Comparison of ENCODE assay signal across 32 cellular contexts in the genomic region with DNA sequence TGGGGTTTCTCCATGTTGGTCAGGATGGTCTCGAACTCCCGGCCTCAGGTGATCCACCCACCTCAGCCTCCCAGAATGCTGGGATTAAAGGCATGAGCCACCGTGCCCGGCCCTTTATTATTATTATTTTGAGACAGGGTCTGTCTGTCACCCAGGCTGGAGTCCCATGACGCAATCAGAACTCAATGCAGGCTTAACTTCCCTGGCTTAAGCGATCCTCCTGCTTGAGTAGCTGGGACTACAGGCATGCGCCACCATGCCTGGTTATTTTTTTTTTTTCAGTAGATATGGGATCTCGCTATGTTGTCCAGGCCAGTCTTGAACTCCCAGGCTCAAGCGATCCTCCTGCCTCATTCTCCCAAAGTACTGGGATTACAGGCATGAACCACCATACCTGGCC.
"Had no signal": no experiment of that assay in that cellular context is flagged by ENCODE, and none has a peak within 500 bp of the region (broad histone marks: within the 10 kb centered on the region; RNA-seq: fewer than 3 reads in every experiment).

No MANE protein-coding gene starts in this region.

- H3K27me3 Mint-ChIP-seq: activated CD4-positive, alpha-beta memory T cell treated with anti-CD3 and anti-CD28 coated beads, Interleukin-2, amount 10 ng/mL, durations not matched to agents 7 days and 5 days; T-helper 17 cell had no signal

- H3K36me3 Mint-ChIP-seq: activated naive CD4-positive, alpha-beta T cell treated with anti-CD3 and anti-CD28 coated beads, Interleukin-2, amount 10 ng/mL, durations not matched to agents 7 days and 5 days; activated naive CD4-positive, alpha-beta T cell treated with anti-CD3 and anti-CD28 coated beads, Interleukin-2, amount 50 U/mL, for 72 hours; activated naive CD8-positive, alpha-beta T cell treated with anti-CD3 and anti-CD28 coated beads, Interleukin-2, amount 10 ng/mL, durations not matched to agents 7 days and 5 days; brain; T-cell; WTC11 had no signal

- ATAC-seq: activated naive CD4-positive, alpha-beta T cell treated with anti-CD3 and anti-CD28 coated beads, Interleukin-2, amount 50 U/mL, for 72 hours; activated T-cell treated with anti-CD3 and anti-CD28 coated beads, Interleukin-2, amount 50 U/mL, for 4 hours; foreskin keratinocyte; gastrocnemius medialis; heart left ventricle; T-cell; T-helper 17 cell; WTC11 had no signal

- FAIRE-seq: TTC549 had no signal

- H3K4me3 Mint-ChIP-seq: activated CD4-positive, alpha-beta memory T cell treated with anti-CD3 and anti-CD28 coated beads, Interleukin-2, amount 10 ng/mL, durations not matched to agents 7 days and 5 days; activated CD4-positive, alpha-beta T cell treated with anti-CD3 and anti-CD28 coated beads, Interleukin-2, amount 10 ng/mL, durations not matched to agents 7 days and 5 days; activated naive CD4-positive, alpha-beta T cell treated with anti-CD3 and anti-CD28 coated beads, Interleukin-2, amount 10 ng/mL, durations not matched to agents 7 days and 5 days; activated naive CD8-positive, alpha-beta T cell treated with anti-CD3 and anti-CD28 coated beads, Interleukin-2, amount 10 ng/mL, durations not matched to agents 7 days and 5 days; activated T-cell treated with anti-CD3 and anti-CD28 coated beads, Interleukin-2, amount 50 U/mL, for 4 hours; brain; dendritic cell treated with granulocyte-macrophage colony-stimulating factor and Interleukin-4, amounts not matched to agents 40 ng/mL and 50 ng/mL, for 4 days; endodermal cell; T-cell; T-helper 17 cell; WTC11 had no signal

- H3K4me3 ChIP-seq: ascending aorta, breast epithelium, cardiac muscle cell, coronary artery, dorsolateral prefrontal cortex, esophagus muscularis mucosa, gastrocnemius medialis, heart left ventricle had no signal

- H3K27ac Mint-ChIP-seq: activated CD4-positive, alpha-beta memory T cell treated with anti-CD3 and anti-CD28 coated beads, Interleukin-2, amount 10 ng/mL, durations not matched to agents 7 days and 5 days; activated CD4-positive, alpha-beta T cell treated with anti-CD3 and anti-CD28 coated beads, Interleukin-2, amount 10 ng/mL, durations not matched to agents 7 days and 5 days; activated naive CD4-positive, alpha-beta T cell treated with anti-CD3 and anti-CD28 coated beads, Interleukin-2, amount 10 ng/mL, durations not matched to agents 7 days and 5 days; activated naive CD8-positive, alpha-beta T cell treated with anti-CD3 and anti-CD28 coated beads, Interleukin-2, amount 10 ng/mL, durations not matched to agents 7 days and 5 days; activated T-helper 2 cell treated with anti-CD3 and anti-CD28 coated beads, Interferon-gamma antibody, Interleukin-2, Interleukin-4, amounts not matched to agents 10 μg/mL and 5 μg/mL and 100 μg/mL, durations not matched to agents 14 hours and 24 hours and 36 hours; brain; dendritic cell treated with granulocyte-macrophage colony-stimulating factor and Interleukin-4, amounts not matched to agents 40 ng/mL and 50 ng/mL, for 4 days; endodermal cell; T-cell; T-helper 17 cell; WTC11 had no signal

- H3K4me1 Mint-ChIP-seq: activated CD4-positive, alpha-beta memory T cell treated with anti-CD3 and anti-CD28 coated beads, Interleukin-2, amount 10 ng/mL, durations not matched to agents 7 days and 5 days; activated CD4-positive, alpha-beta T cell treated with anti-CD3 and anti-CD28 coated beads, Interleukin-2, amount 10 ng/mL, durations not matched to agents 7 days and 5 days; activated naive CD4-positive, alpha-beta T cell treated with anti-CD3 and anti-CD28 coated beads, Interleukin-2, amount 10 ng/mL, durations not matched to agents 7 days and 5 days; activated naive CD8-positive, alpha-beta T cell treated with anti-CD3 and anti-CD28 coated beads, Interleukin-2, amount 10 ng/mL, durations not matched to agents 7 days and 5 days; brain; endodermal cell; T-cell; T-helper 17 cell; WTC11 had no signal

- H3K9me3 ChIP-seq: ascending aorta, breast epithelium, esophagus muscularis mucosa, gastrocnemius medialis, heart left ventricle had no signal

- H3K27me3 ChIP-seq: ascending aorta, breast epithelium, cardiac muscle cell, dorsolateral prefrontal cortex, esophagus muscularis mucosa, foreskin keratinocyte, gastrocnemius medialis had no signal

- H3K9me3 Mint-ChIP-seq: activated CD4-positive, alpha-beta memory T cell treated with anti-CD3 and anti-CD28 coated beads, Interleukin-2, amount 10 ng/mL, durations not matched to agents 7 days and 5 days; activated CD4-positive, alpha-beta T cell treated with anti-CD3 and anti-CD28 coated beads, Interleukin-2, amount 10 ng/mL, durations not matched to agents 7 days and 5 days; activated naive CD4-positive, alpha-beta T cell treated with anti-CD3 and anti-CD28 coated beads, Interleukin-2, amount 10 ng/mL, durations not matched to agents 7 days and 5 days; activated naive CD4-positive, alpha-beta T cell treated with anti-CD3 and anti-CD28 coated beads, Interleukin-2, amount 50 U/mL, for 72 hours; activated naive CD8-positive, alpha-beta T cell treated with anti-CD3 and anti-CD28 coated beads, Interleukin-2, amount 10 ng/mL, durations not matched to agents 7 days and 5 days; activated T-cell treated with anti-CD3 and anti-CD28 coated beads, Interleukin-2, amount 50 U/mL, for 4 hours; activated T-helper 2 cell treated with anti-CD3 and anti-CD28 coated beads, Interferon-gamma antibody, Interleukin-2, Interleukin-4, amounts not matched to agents 10 μg/mL and 5 μg/mL and 100 μg/mL, durations not matched to agents 14 hours and 24 hours and 36 hours; brain; dendritic cell treated with granulocyte-macrophage colony-stimulating factor and Interleukin-4, amounts not matched to agents 40 ng/mL and 50 ng/mL, for 4 days; endodermal cell; T-cell; WTC11 had no signal

- DNase-seq: activated CD4-positive, alpha-beta memory T cell treated with anti-CD3 and anti-CD28 coated beads, Interleukin-2, amount 10 ng/mL, durations not matched to agents 7 days and 5 days; activated CD4-positive, alpha-beta T cell treated with anti-CD3 and anti-CD28 coated beads for 1 hour; activated CD4-positive, alpha-beta T cell treated with anti-CD3 and anti-CD28 coated beads for 4 hours; activated CD4-positive, alpha-beta T cell treated with anti-CD3 and anti-CD28 coated beads, Interleukin-2, amount 10 ng/mL, durations not matched to agents 7 days and 5 days; activated CD4-positive, alpha-beta T cell treated with anti-CD3 and anti-CD28 coated beads, Interleukin-2, amount 50 U/mL, for 4 hours; activated CD8-positive, alpha-beta memory T cell treated with anti-CD3 and anti-CD28 coated beads for 24 hours; activated naive CD4-positive, alpha-beta T cell treated with anti-CD3 and anti-CD28 coated beads, Interleukin-2, amount 10 ng/mL, durations not matched to agents 7 days and 5 days; activated naive CD8-positive, alpha-beta T cell treated with anti-CD3 and anti-CD28 coated beads, Interleukin-2, amount 10 ng/mL, durations not matched to agents 7 days and 5 days; activated T-cell treated with anti-CD3 and anti-CD28 coated beads, Interleukin-2, amount 50 U/mL, for 4 hours; central memory CD4-positive, alpha-beta T cell; cerebellar nuclear complex; dorsolateral prefrontal cortex; effector memory CD4-positive, alpha-beta T cell; endodermal cell; foreskin keratinocyte; gastrocnemius medialis; glutamatergic neuron; heart left ventricle; T-cell; T-helper 17 cell had no signal

- H3K36me3 ChIP-seq: ascending aorta, breast epithelium, cardiac muscle cell, esophagus muscularis mucosa, gastrocnemius medialis, heart left ventricle had no signal

- H3K27ac ChIP-seq: ascending aorta, breast epithelium, cardiac muscle cell, coronary artery, dorsolateral prefrontal cortex, esophagus muscularis mucosa, foreskin keratinocyte, gastrocnemius medialis, heart left ventricle, VCaP had no signal

- H3K4me1 ChIP-seq: ascending aorta, breast epithelium, esophagus muscularis mucosa, foreskin keratinocyte, gastrocnemius medialis had no signal
